Comparison of ENCODE assay signal across 15 cellular contexts in the genomic region with DNA sequence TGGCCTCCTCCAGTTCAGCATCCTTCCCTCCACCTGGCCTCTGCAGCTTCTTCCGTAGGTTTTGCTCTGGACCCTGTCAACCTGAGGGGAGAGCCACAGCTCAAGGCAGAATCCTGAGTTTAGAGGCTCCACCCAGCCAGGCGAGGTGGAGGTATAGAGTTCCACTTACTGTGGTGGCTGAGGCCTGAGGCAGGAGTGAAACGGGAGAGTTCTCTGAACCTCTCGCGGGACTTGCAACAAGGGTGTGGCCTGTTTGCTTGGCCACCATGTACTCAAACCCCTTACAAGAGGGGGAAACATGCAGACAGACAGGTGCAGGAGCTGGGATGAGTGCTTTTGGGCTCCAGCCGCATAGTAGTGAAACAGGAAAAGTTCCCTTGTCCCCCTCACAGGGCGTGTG.
DNase-seq lines count a peak whose midpoint lies in the region; ATAC-seq and TF ChIP-seq lines count a peak whose summit lies in the region.
"Had no signal": no experiment of that assay in that cellular context is flagged by ENCODE, and none has a peak within 500 bp of the region (broad histone marks: within the 10 kb centered on the region; RNA-seq: fewer than 3 reads in every experiment).

No MANE protein-coding gene starts in this region.

- ATAC-seq in HG03159 (IDR thresholded peaks at IDR 0.05; ENCODE audit: unreplicated experiment) (peak; percentile 73), upper lobe of right lung (peak; percentile 10)
- ATAC-seq: foreskin keratinocyte had no signal

- DNase-seq in NCI-H2029 (lab: John Stamatoyannopoulos, UW): peak; percentile 49
- DNase-seq in NCI-H2029 treated with DMSO at 0.1 percent for 48 hours (lab: John Stamatoyannopoulos, UW): no peak
- peak; percentile 10 for DNase-seq in SHP77 treated with DMSO at 0.1 percent for 48 hours (lab: John Stamatoyannopoulos, UW)
- no peak for DNase-seq in upper lobe of right lung
- DNase-seq in SW 1271 (lab: John Stamatoyannopoulos, UW): no peak
- no peak for DNase-seq in osteoblast (ENCODE audit: insufficient read length, low spot score, missing footprints)
- DNase-seq in esophagus muscularis mucosa (ENCODE audit: extremely low spot score): no peak
- DNase-seq: activated CD4-positive, alpha-beta T cell treated with anti-CD3 and anti-CD28 coated beads for 1 hour; caudate nucleus; COR-L47; foreskin keratinocyte; mesenchymal stem cell; nucleus accumbens had no signal

- WGBS in esophagus muscularis mucosa: 94% methylated on average over 7 of the region's 7 CpGs

- TF ChIP-seq CTCF in upper lobe of right lung (IDR thresholded peaks at IDR 0.05): no peak
- TF ChIP-seq CTCF in osteoblast (IDR thresholded peaks at IDR 0.05; ENCODE audit: extremely low read depth, low read depth, low read length): no peak
- TF ChIP-seq CTCF in esophagus muscularis mucosa (IDR thresholded peaks at IDR 0.05): no peak

- intact Hi-C loops in upper lobe of right lung (cut with DNase I): no loop called here
- intact Hi-C loops in esophagus muscularis mucosa (cut with DNase I): no loop called here

- no peak overlapping the region for H3K4me3 ChIP-seq in upper lobe of right lung
- no peak overlapping the region for H3K4me3 ChIP-seq in osteoblast (ENCODE audit: insufficient read depth, low read length)
- no peak overlapping the region for H3K4me3 ChIP-seq in esophagus muscularis mucosa
- H3K4me3 ChIP-seq: smooth muscle cell had no signal

- no peaks in the 10 kb centered on the region for H3K27me3 ChIP-seq in upper lobe of right lung
- no peaks in the 10 kb centered on the region for H3K27me3 ChIP-seq in osteoblast (ENCODE audit: insufficient read depth, low read length)
- no peaks in the 10 kb centered on the region for H3K27me3 ChIP-seq in esophagus muscularis mucosa
- H3K27me3 ChIP-seq: foreskin keratinocyte had no signal

- no peak overlapping the region for H3K4me2 ChIP-seq in osteoblast (ENCODE audit: insufficient read depth, low read length)
- H3K4me2 ChIP-seq: smooth muscle cell had no signal

- H2AFZ ChIP-seq in osteoblast (ENCODE audit: low read length): no peak overlapping the region

- H3K27ac ChIP-seq in upper lobe of right lung (no peak overlapping the region), osteoblast (ENCODE audit: low read depth, low read length) (no peak overlapping the region), esophagus muscularis mucosa (replicated peaks in 1 of 4) (no peak overlapping the region)
- H3K27ac ChIP-seq: foreskin keratinocyte had no signal

- no peaks in the 10 kb centered on the region for H3K79me2 ChIP-seq in osteoblast (ENCODE audit: insufficient read depth, low read length)

- no peak for TF ChIP-seq EP300 in esophagus muscularis mucosa (IDR thresholded peaks at IDR 0.05)

- no peaks in the 10 kb centered on the region for H4K20me1 ChIP-seq in osteoblast (ENCODE audit: insufficient read depth, low read length)

- no peak for TF ChIP-seq POLR2A in esophagus muscularis mucosa (IDR thresholded peaks at IDR 0.05; ENCODE audit: low read depth)

- H3K4me1 ChIP-seq in upper lobe of right lung (no peaks in the 10 kb centered on the region), osteoblast (ENCODE audit: insufficient read depth, low read length) (no peaks in the 10 kb centered on the region), esophagus muscularis mucosa (no peaks in the 10 kb centered on the region)

- H3K36me3 ChIP-seq in upper lobe of right lung: no peaks in the 10 kb centered on the region
- no peaks in the 10 kb centered on the region for H3K36me3 ChIP-seq in osteoblast (ENCODE audit: insufficient read depth, low read length)
- H3K36me3 ChIP-seq in esophagus muscularis mucosa: no peaks in the 10 kb centered on the region

- no peaks in the 10 kb centered on the region for H3K9me3 ChIP-seq in upper lobe of right lung
- no peaks in the 10 kb centered on the region for H3K9me3 ChIP-seq in osteoblast (ENCODE audit: low read depth, low read length)
- peaks cover 0 to 8% (median 0%) of the 10 kb centered on the region in 4 donors for H3K9me3 ChIP-seq in esophagus muscularis mucosa

Comparison
In these comparisons a context has a peak if more than half of its experiments do, and no peak if none do; other contexts are left out.
1. DNase-seq: peak in NCI-H2029 (single experiment) and SHP77 treated with DMSO at 0.1 percent for 48 hours (single experiment); none in NCI-H2029 treated with DMSO at 0.1 percent for 48 hours (single experiment), upper lobe of right lung (single experiment), SW 1271 (0 of 2), osteoblast (single experiment) and esophagus muscularis mucosa (single experiment).